Comparison of ENCODE assay signal across 1 cellular context in the genomic region with DNA sequence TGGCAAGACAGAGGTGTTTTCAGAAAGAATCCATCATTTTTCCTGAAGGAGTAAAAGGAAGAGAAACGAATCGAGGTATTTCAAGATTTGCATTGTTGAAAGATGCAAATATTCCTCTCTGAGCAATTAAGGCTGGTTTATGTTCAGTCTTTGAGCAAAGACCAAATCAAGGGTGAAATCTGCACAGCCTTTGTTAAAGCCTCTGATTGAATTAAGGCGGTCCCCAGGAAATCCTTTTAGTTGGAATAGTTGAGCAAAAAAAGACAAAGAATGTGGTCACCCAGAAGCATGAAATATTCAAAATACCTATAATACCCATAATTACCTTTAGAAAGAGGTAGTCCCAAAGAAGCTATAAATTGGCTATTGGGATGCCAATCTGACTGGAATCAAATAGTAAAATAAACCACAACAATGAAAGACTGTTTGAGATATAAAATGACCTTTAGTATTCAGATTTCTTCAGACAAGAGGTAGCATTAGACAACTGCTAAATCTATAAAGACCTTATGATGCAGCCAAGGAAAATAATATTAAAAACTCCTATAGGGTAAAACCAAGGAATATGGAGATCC.
TF ChIP-seq lines count a peak whose summit lies in the region.

No MANE protein-coding gene starts in this region.

TF ChIP-seq in H1, 55 proteins besides CTCF, POLR2A, EP300 and RAD21:
- TF ChIP-seq CHD2 (IDR thresholded peaks at IDR 0.05; ENCODE audit: low read length) (no peak), EZH2 (IDR thresholded peaks at IDR 0.05; ENCODE audit: low read depth, low read length, severe bottlenecking) (no peak), TAF1 (IDR thresholded peaks at IDR 0.05; ENCODE audit: low read depth, low read length) (no peak), ATF2 (IDR thresholded peaks at IDR 0.05; ENCODE audit: low read length) (no peak), SAP30 (IDR thresholded peaks at IDR 0.05; ENCODE audit: insufficient read depth, insufficient replicate concordance, low read length) (no peak), MAFK (IDR thresholded peaks at IDR 0.05; ENCODE audit: low read depth, low read length) (no peak), RNF2 (IDR thresholded peaks at IDR 0.05; ENCODE audit: borderline replicate concordance, low read depth, low read length, missing control alignments, poor library complexity, severe bottlenecking) (no peak), TCF12 (IDR thresholded peaks at IDR 0.05; ENCODE audit: low read depth, low read length) (no peak), TBP (IDR thresholded peaks at IDR 0.05; ENCODE audit: low read depth, low read length) (no peak), SP4 (IDR thresholded peaks at IDR 0.05; ENCODE audit: low read length) (no peak), JUND (IDR thresholded peaks at IDR 0.05; ENCODE audit: low read length) (no peak)
TF ChIP-seq in H1: peak in this region for 0.
